Comparison of ENCODE assay signal across 8 cellular contexts in the genomic region with DNA sequence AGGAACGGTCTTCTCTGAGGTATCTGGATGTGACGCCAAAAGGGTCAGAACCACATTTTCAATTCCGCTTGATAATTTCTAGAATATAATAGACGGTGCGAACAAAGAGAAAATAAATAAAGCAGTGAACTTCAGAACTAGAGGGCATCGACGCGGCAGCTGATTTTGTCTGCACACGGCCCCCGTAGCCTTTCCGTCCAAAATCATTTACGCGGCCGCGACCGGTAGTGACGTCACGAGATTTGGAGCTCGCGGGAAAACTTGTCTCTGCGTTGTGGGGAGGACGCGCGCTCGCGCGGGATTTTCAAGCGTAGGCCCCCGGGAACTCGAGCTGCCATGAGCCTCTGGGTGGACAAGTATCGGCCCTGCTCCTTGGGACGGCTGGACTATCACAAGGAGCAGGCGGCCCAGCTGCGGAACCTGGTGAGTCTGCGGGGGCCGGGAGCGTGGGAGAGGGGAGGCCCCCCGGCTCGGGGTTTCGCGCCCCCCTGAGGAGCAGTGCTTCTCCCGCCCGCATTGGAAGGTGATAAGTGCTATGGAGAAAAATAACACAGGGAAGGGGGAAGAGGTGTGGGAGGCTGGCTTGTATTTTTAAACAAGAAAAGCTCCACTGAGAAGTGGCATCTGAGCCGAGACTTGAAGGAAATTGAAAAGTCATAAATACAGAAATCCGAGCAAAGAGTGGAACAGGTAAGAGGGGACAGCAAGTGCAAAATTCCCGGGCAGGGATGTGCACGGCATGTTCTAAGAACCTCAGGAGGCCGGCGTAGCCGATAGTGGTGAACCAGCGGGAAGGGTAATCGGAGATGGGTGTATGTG. TPM values are rescaled to one million over a fixed set of nuclear protein-coding genes. Genes with fewer than 3 reads are reported as not detected.
A peak's percentile ranks its signal among the peaks of the same experiment; 100 is the strongest.
DNase-seq lines count a peak whose midpoint lies in the region; ATAC-seq and TF ChIP-seq lines count a peak whose summit lies in the region.

A gene with protein sequence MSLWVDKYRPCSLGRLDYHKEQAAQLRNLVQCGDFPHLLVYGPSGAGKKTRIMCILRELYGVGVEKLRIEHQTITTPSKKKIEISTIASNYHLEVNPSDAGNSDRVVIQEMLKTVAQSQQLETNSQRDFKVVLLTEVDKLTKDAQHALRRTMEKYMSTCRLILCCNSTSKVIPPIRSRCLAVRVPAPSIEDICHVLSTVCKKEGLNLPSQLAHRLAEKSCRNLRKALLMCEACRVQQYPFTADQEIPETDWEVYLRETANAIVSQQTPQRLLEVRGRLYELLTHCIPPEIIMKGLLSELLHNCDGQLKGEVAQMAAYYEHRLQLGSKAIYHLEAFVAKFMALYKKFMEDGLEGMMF (plus strand): TSS at position 307 of the 819 bp plus-strand sequence. CDS start 30 bp downstream, at position 337.

- ATAC-seq in natural killer cell treated with Interleukin-12 subunit alpha and Interleukin-12 subunit beta and Interleukin-15 and Interleukin-18, amount 100 ng/mL, for 72 hours = peak; percentile 96 to 97
- peak; percentile 97 for ATAC-seq in stimulated activated naive CD8-positive, alpha-beta T cell treated with anti-CD3 and anti-CD28 coated beads, Interleukin-15, Interleukin-2, amounts not matched to agents 100 U/mL and 50 U/mL, for 24 hours

- peaks cover 24% of the 10 kb centered on the region for H3K27me3 ChIP-seq in Loucy (ENCODE audit: insufficient read depth, low read length, poor library complexity, severe bottlenecking)

- H3K27me3 Mint-ChIP-seq in natural killer cell treated with Interleukin-12 subunit alpha and Interleukin-12 subunit beta and Interleukin-15 and Interleukin-18, amount 100 ng/mL, for 72 hours = peaks cover 3 to 4% of the 10 kb centered on the region in 2 donors

- H3K79me2 ChIP-seq in Loucy (ENCODE audit: insufficient read depth, low read length) = peaks cover 49% of the 10 kb centered on the region

- peak within 1 kb of the TSS; percentile 100 for H2AFZ ChIP-seq in Loucy (ENCODE audit: low read length)

- peak within 1 kb of the TSS; percentile 95 to 96 for H3K27ac Mint-ChIP-seq in natural killer cell treated with Interleukin-12 subunit alpha and Interleukin-12 subunit beta and Interleukin-15 and Interleukin-18, amount 100 ng/mL, for 72 hours

- peak; percentile 94 for DNase-seq in EH (ENCODE audit: low read depth)
- DNase-seq in H4 (ENCODE audit: low spot score) = peak; percentile 84
- peak; percentile 85 for DNase-seq in activated T-helper 9 cell treated with anti-CD3 and anti-CD28 coated beads, Interleukin-2, amount 50 U/mL, for 16 hours (ENCODE audit: low read depth)
- peak; percentile 96 for DNase-seq in fibroblast of peridontal ligament (ENCODE audit: extremely low read depth)
- DNase-seq in natural killer cell treated with Interleukin-12 subunit alpha and Interleukin-12 subunit beta and Interleukin-15 and Interleukin-18, amount 100 ng/mL, for 72 hours (ENCODE audit: low spot score) = peak; percentile 93
- DNase-seq in stimulated activated naive CD8-positive, alpha-beta T cell treated with anti-CD3 and anti-CD28 coated beads, Interleukin-15, Interleukin-2, amounts not matched to agents 100 U/mL and 50 U/mL, for 24 hours = peak; percentile 93

- peak; percentile 58 for TF ChIP-seq POLR2A in Raji (IDR thresholded peaks at IDR 0.05; ENCODE audit: insufficient read depth, low read depth, low read length)

- H3K9me3 ChIP-seq in Loucy (ENCODE audit: insufficient read depth, low read depth, low read length) = no peaks in the 10 kb centered on the region

- H3K4me1 Mint-ChIP-seq in natural killer cell treated with Interleukin-12 subunit alpha and Interleukin-12 subunit beta and Interleukin-15 and Interleukin-18, amount 100 ng/mL, for 72 hours (ENCODE audit: low read depth in 2 of 2) = peaks cover 15 to 24% of the 10 kb centered on the region in 2 donors

- peaks cover 21% of the 10 kb centered on the region for H4K20me1 ChIP-seq in Loucy (ENCODE audit: insufficient read depth, low read length, poor library complexity, severe bottlenecking)

- H3K4me3 ChIP-seq in Loucy (ENCODE audit: low read length, poor library complexity, severe bottlenecking) = peak within 1 kb of the TSS; percentile 90

- no peaks in the 10 kb centered on the region for H3K9me2 ChIP-seq in Loucy (replicated peaks; ENCODE audit: low read depth, low read length)

- 0 out of 2 replicates have a peak, but pooled peaks have one; percentile 10 for TF ChIP-seq CTCF in Loucy (conservative IDR thresholded peaks at IDR 0.05; ENCODE audit: low read length)

- peak within 1 kb of the TSS; percentile 100 for H3K4me3 Mint-ChIP-seq in natural killer cell treated with Interleukin-12 subunit alpha and Interleukin-12 subunit beta and Interleukin-15 and Interleukin-18, amount 100 ng/mL, for 72 hours

- peak within 1 kb of the TSS; percentile 91 for H3K9ac ChIP-seq in Loucy (ENCODE audit: low read depth, low read length, poor library complexity, severe bottlenecking)

- H3K9me3 Mint-ChIP-seq in natural killer cell treated with Interleukin-12 subunit alpha and Interleukin-12 subunit beta and Interleukin-15 and Interleukin-18, amount 100 ng/mL, for 72 hours = no peaks in the 10 kb centered on the region

- H3F3A ChIP-seq in Loucy (ENCODE audit: low read depth) = no peaks in the 10 kb centered on the region

- H3K36me3 Mint-ChIP-seq in natural killer cell treated with Interleukin-12 subunit alpha and Interleukin-12 subunit beta and Interleukin-15 and Interleukin-18, amount 100 ng/mL, for 72 hours = peaks cover 24% of the 10 kb centered on the region

- H3K36me3 ChIP-seq in Loucy (ENCODE audit: insufficient read depth, low read length) = no peaks in the 10 kb centered on the region

- peak within 1 kb of the TSS; percentile 75 for H3K4me2 ChIP-seq in Loucy (ENCODE audit: low read depth, low read length, poor library complexity, severe bottlenecking)

- H3K4me1 ChIP-seq in Loucy (ENCODE audit: insufficient read depth, low read length, poor library complexity, severe bottlenecking) = peaks cover 35% of the 10 kb centered on the region

RNA-seq across cellular contexts. Expression of the gene that starts here (rescaled TPM):
- total RNA-seq in H4 (2014; rRNA removed; shearing (Covaris generic)) = 38.2 and 41.5 TPM in 2 replicates
- total RNA-seq in natural killer cell treated with Interleukin-12 subunit alpha and Interleukin-12 subunit beta and Interleukin-15 and Interleukin-18, amount 100 ng/mL, for 72 hours = 10 to 100 TPM; 24.7 to 52.8 TPM

Comparison
In these comparisons a context has a peak if more than half of its experiments do, and no peak if none do; other contexts are left out.
1. Peak in every context shown above with its lines: DNase-seq, ATAC-seq and H3K4me3 ChIP-seq.